Comparison of ENCODE assay signal across 8 cellular contexts in genomic region chr2:27370026-27370815, GRCh38. TPM values are rescaled to one million over a fixed set of nuclear protein-coding genes. Genes with fewer than 3 reads are reported as not detected.
DNase-seq lines count a peak whose midpoint lies in the region; ATAC-seq and TF ChIP-seq lines count a peak whose summit lies in the region.

EIF2B4 (minus strand) TSS chr2:27370338; CDS start chr2:27370314, 24 bp downstream.
SNX17 (plus strand) TSS chr2:27370616; CDS start chr2:27370744, 128 bp downstream.

- no peak for TF ChIP-seq EP300 in ovary (IDR thresholded peaks at IDR 0.05)

- TF ChIP-seq CTCF in GM12874 (IDR thresholded peaks at IDR 0.05; ENCODE audit: insufficient read depth, low read depth, low read length) (peak; percentile 90), ovary (IDR thresholded peaks at IDR 0.05) (peak; percentile 68 to 91 (median 91)), thyroid gland (IDR thresholded peaks at IDR 0.05) (peak in 5 of 6 experiments; percentile 31 to 88 (median 81))

- no peaks in the 10 kb centered on the region for H3K9me3 ChIP-seq in ovary
- H3K9me3 ChIP-seq in thyroid gland, result no peaks in the 10 kb centered on the region

- H3K4me3 ChIP-seq in ovary (peak within 1 kb of the TSS; percentile 85), thyroid gland (replicated peaks in 1 of 3) (peak within 1 kb of the TSS; percentile 81 to 94 (median 86))

- TF ChIP-seq POLR2A in ovary (IDR thresholded peaks at IDR 0.05) (peak; percentile 59), thyroid gland (IDR thresholded peaks at IDR 0.05) (peak; percentile 47 to 83)

- DNase-seq in NCI-H1417 (lab: John Stamatoyannopoulos, UW) (peak; percentile 99 to 100 (median 99)), SW 1271 (lab: John Stamatoyannopoulos, UW) (peak; percentile 99), head of caudate nucleus (peak; percentile 97 to 100 (median 100)), ovary (peak; percentile 98 to 99 (median 99)), thyroid gland (peak; percentile 99 to 100)
- peak; percentile 99 for DNase-seq in activated naive CD8-positive, alpha-beta T cell treated with anti-CD3 and anti-CD28 coated beads, Interleukin-2, amount 50 U/mL, for 16 hours (ENCODE audit: low read depth, low spot score)

- H3K27ac ChIP-seq in ovary (peak within 1 kb of the TSS; percentile 75 to 82), thyroid gland (peak within 1 kb of the TSS; percentile 75 to 83 (median 82))

- WGBS in ovary, 3 donors, result 0 to 1% (median 0%) methylated on average over 51 to 85 of the region's 85 CpGs
- WGBS in thyroid gland, 2 donors, result 0 to 1% methylated on average over 10 to 24 of the region's 85 CpGs

- intact Hi-C loops in head of caudate nucleus (cut with DNase I) (loop anchor here (1.0 to 5.0 kb wide), 4 partner anchors 10 to 158 kb away; partner anchors contain the start of genes ATRAID, GTF3C2, NRBP1 and SLC5A6), ovary (cut with DNase I) (loop anchor here in 1 of 4 donors (10.0 kb wide), 1 partner anchor 55 kb away; the partner anchor contains the start of gene NRBP1), thyroid gland (cut with DNase I) (loop anchor here (2.0 kb wide), 1 partner anchor 13 kb away; the partner anchor contains the start of gene GTF3C2)

- no peaks in the 10 kb centered on the region for H3K27me3 ChIP-seq in ovary
- no peaks in the 10 kb centered on the region for H3K27me3 ChIP-seq in thyroid gland

- H3K4me1 ChIP-seq in ovary (ENCODE audit: insufficient read depth), result peaks cover 12% of the 10 kb centered on the region
- peaks cover 18 to 25% of the 10 kb centered on the region in 2 donors for H3K4me1 ChIP-seq in thyroid gland

- peak; percentile 80 for ATAC-seq in HG02763 (IDR thresholded peaks at IDR 0.05; ENCODE audit: unreplicated experiment)

- no peaks in the 10 kb centered on the region for H3K36me3 ChIP-seq in ovary
- H3K36me3 ChIP-seq in thyroid gland, result peaks cover 50 to 55% of the 10 kb centered on the region in 2 donors

RNA-seq across cellular contexts. Expression of gene EIF2B4, which starts in this region (rescaled TPM):
- total RNA-seq in ovary (10 to 100 TPM; 28.0 to 46.8 (median 39.0) TPM), thyroid gland (10 to 100 TPM; 34.7 to 44.0 (median 38.6) TPM)
- polyA plus RNA-seq in ovary, result 10 to 100 TPM; 37.0 to 39.9 TPM

RNA-seq across cellular contexts. Expression of gene SNX17, which starts in this region (rescaled TPM):
- 100 to 1,000 TPM in 4 of 7 donors, 10 to 100 TPM in 3; 72.3 to 111 (median 100) TPM for total RNA-seq in ovary
- polyA plus RNA-seq in ovary, result 10 to 100 TPM; 82.5 to 94.3 TPM
- total RNA-seq in thyroid gland, result 100 to 1,000 TPM; 109 to 148 (median 130) TPM

Comparison
In these comparisons a context has a peak if more than half of its experiments do, and no peak if none do; other contexts are left out.
1. Peak in every context shown above with its lines: DNase-seq, ATAC-seq, H3K4me3 ChIP-seq and H3K27ac ChIP-seq.